In the genomic region with DNA sequence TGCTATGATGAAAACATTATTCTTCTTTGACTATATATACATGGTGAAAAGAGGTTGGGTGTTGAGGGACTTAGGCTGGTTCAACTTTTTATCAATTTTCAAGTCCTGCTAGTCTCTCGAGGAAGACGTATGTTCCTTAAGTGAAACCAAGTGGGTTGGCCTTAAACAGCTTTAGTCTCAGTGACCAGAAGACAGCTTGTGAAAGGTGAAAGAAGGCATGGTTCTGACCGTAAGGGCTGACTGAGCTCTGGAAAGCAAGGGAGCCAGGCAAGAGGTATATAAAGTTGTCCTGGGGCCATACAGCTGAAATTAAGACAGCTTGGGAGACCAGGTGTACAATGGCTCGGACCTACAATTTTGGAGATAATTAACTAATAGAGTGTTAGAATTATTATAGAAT, we compare ENCODE assay signal across 21 cellular contexts.
"Had no signal": no experiment of that assay in that cellular context is flagged by ENCODE, and none has a peak within 500 bp of the region (broad histone marks: within the 10 kb centered on the region; RNA-seq: fewer than 3 reads in every experiment).

No MANE protein-coding gene starts in this region.

- H3K27ac Mint-ChIP-seq: dendritic cell treated with granulocyte-macrophage colony-stimulating factor and Interleukin-4, amounts not matched to agents 40 ng/mL and 50 ng/mL, for 4 days; effector memory CD8-positive, alpha-beta T cell had no signal

- H3K4me1 ChIP-seq: esophagus muscularis mucosa, gastrocnemius medialis, psoas muscle, right lobe of liver had no signal

- H3K36me3 Mint-ChIP-seq: stimulated activated effector memory CD8-positive, alpha-beta T cell treated with anti-CD3 and anti-CD28 coated beads, Interleukin-12 subunit alpha, Interleukin-12 subunit beta, amount 100 ng/mL, for 72 hours had no signal

- H3K27me3 Mint-ChIP-seq: dendritic cell treated with granulocyte-macrophage colony-stimulating factor and Interleukin-4, amounts not matched to agents 40 ng/mL and 50 ng/mL, for 4 days; effector memory CD8-positive, alpha-beta T cell had no signal

- H3K36me3 ChIP-seq: esophagus muscularis mucosa, gastrocnemius medialis, neutrophil, right lobe of liver, stomach, thoracic aorta had no signal

- H3K4me3 ChIP-seq: esophagus muscularis mucosa, gastrocnemius medialis, mucosa of descending colon, psoas muscle, right lobe of liver, stomach, thoracic aorta had no signal

- H3K27ac ChIP-seq: epithelial cell of prostate, esophagus muscularis mucosa, gastrocnemius medialis, neutrophil, right lobe of liver, stomach, thoracic aorta had no signal

- H3K27me3 ChIP-seq: esophagus muscularis mucosa, gastrocnemius medialis, neutrophil, right lobe of liver, stomach had no signal

- DNase-seq: effector memory CD8-positive, alpha-beta T cell; gastrocnemius medialis; islet precursor cell; mammary epithelial cell; mucosa of descending colon; naive thymus-derived CD8-positive, alpha-beta T cell; psoas muscle; retina; right lobe of liver; stimulated activated CD4-positive, alpha-beta T cell treated with anti-CD3 and anti-CD28 coated beads, Interleukin-4, amount 100 ng/mL, for 1 hour; stimulated activated CD8-positive, alpha-beta memory T cell treated with anti-CD3 and anti-CD28 coated beads, Interleukin-4, amount 100 ng/mL, for 48 hours; stomach; substantia nigra; trophoblast cell had no signal

- H3K9me3 ChIP-seq: esophagus muscularis mucosa, gastrocnemius medialis, mucosa of descending colon, psoas muscle, right lobe of liver, stomach, thoracic aorta had no signal

- H3K4me3 Mint-ChIP-seq: dendritic cell treated with granulocyte-macrophage colony-stimulating factor and Interleukin-4, amounts not matched to agents 40 ng/mL and 50 ng/mL, for 4 days; naive thymus-derived CD8-positive, alpha-beta T cell had no signal

- ATAC-seq: gastrocnemius medialis; left lobe of liver; mucosa of descending colon; naive thymus-derived CD8-positive, alpha-beta T cell; psoas muscle; right lobe of liver had no signal
